3 cellular contexts compared by ENCODE assay signal in the genomic region with DNA sequence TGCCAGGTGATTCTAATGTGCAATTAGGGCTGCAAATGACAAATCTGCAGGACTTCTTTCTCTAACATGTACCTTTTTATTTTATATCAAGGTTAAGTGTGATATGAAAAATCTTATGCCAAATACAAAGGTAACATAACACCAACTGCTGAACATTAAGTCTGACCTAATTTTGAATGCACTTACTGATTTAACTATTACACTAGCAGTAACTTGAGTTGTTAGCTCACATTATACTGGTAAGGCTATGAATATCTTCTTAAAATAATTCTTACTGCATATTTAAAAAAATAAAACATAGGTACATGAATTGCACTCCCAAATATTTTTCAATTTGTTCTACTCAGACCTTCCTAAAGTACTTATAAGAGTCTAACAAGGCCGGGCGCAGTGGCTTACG.
"Had no signal": no experiment of that assay in that cellular context is flagged by ENCODE, and none has a peak within 500 bp of the region (broad histone marks: within the 10 kb centered on the region; RNA-seq: fewer than 3 reads in every experiment).

No MANE protein-coding gene starts in this region.

- H3K4me3 ChIP-seq: GM12878 had no signal

- ATAC-seq: GM12878 had no signal

- DNase-seq: GDM1, GF-D8 had no signal
